In the genomic region with DNA sequence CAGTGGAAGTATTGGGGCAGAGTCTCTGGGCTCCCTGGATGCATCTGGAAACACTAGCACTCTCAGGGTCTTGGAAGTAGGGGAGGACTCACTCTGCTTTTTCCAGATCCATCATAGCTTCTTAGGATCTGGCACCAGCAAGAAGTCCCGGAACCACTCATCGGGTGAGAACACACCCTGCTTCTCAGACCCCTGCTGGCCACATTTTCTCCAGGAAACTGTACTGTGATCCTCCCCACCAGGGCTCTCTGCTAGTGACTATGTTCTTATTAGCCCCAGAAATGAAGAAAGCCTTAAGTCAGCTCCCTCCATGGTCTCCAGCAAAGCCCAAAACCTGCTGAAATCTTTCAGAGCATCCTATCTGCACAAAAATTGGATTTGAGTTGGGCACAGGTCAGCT, we compare ENCODE assay signal across 19 cellular contexts.
"Had no signal": no experiment of that assay in that cellular context is flagged by ENCODE, and none has a peak within 500 bp of the region (broad histone marks: within the 10 kb centered on the region; RNA-seq: fewer than 3 reads in every experiment).

No MANE protein-coding gene starts in this region.

- DNase-seq: colonic mucosa; dermis blood vessel endothelial cell; gastrocnemius medialis; islet precursor cell; mammary epithelial cell; mucosa of descending colon; naive thymus-derived CD8-positive, alpha-beta T cell; psoas muscle; retina; stimulated activated CD4-positive, alpha-beta T cell treated with anti-CD3 and anti-CD28 coated beads, Interleukin-2, amount 100 ng/mL, for 24 hours; stimulated activated CD4-positive, alpha-beta T cell treated with anti-CD3 and anti-CD28 coated beads, Interleukin-4, amount 100 ng/mL, for 4 hours; stimulated activated naive B cell treated with anti-CD40 and anti-IgM and Interleukin-4, amounts not matched to agents 10 μg/mL and 1 μg/mL and 100 μg/mL, for 72 hours; stomach; substantia nigra; transverse colon had no signal

- H3K27me3 Mint-ChIP-seq: naive thymus-derived CD8-positive, alpha-beta T cell; stimulated activated naive B cell treated with anti-CD40 and anti-IgM and Interleukin-4, amounts not matched to agents 10 μg/mL and 1 μg/mL and 100 μg/mL, for 72 hours had no signal

- H3K9me3 ChIP-seq: colonic mucosa, gastrocnemius medialis, mucosa of descending colon, neutrophil, psoas muscle, stomach, thoracic aorta, transverse colon had no signal

- H3K27ac Mint-ChIP-seq: naive thymus-derived CD8-positive, alpha-beta T cell; stimulated activated naive B cell treated with anti-CD40 and anti-IgM and Interleukin-4, amounts not matched to agents 10 μg/mL and 1 μg/mL and 100 μg/mL, for 72 hours had no signal

- H3K4me1 ChIP-seq: colonic mucosa, psoas muscle, transverse colon had no signal

- H3K36me3 Mint-ChIP-seq: naive thymus-derived CD8-positive, alpha-beta T cell; stimulated activated naive B cell treated with anti-CD40 and anti-IgM and Interleukin-4, amounts not matched to agents 10 μg/mL and 1 μg/mL and 100 μg/mL, for 72 hours had no signal

- ATAC-seq: gastrocnemius medialis; left lobe of liver; mucosa of descending colon; naive thymus-derived CD8-positive, alpha-beta T cell; psoas muscle; stimulated activated naive B cell treated with anti-CD40 and anti-IgM and Interleukin-4, amounts not matched to agents 10 μg/mL and 1 μg/mL and 100 μg/mL, for 72 hours had no signal

- H3K36me3 ChIP-seq: colonic mucosa, gastrocnemius medialis, neutrophil, stomach, thoracic aorta, transverse colon had no signal

- H3K27me3 ChIP-seq: colonic mucosa, gastrocnemius medialis, neutrophil, stomach, transverse colon had no signal

- FAIRE-seq: urothelium cell line had no signal

- H3K4me3 Mint-ChIP-seq: naive thymus-derived CD8-positive, alpha-beta T cell; stimulated activated naive B cell treated with anti-CD40 and anti-IgM and Interleukin-4, amounts not matched to agents 10 μg/mL and 1 μg/mL and 100 μg/mL, for 72 hours had no signal

- H3K9me3 Mint-ChIP-seq: naive thymus-derived CD8-positive, alpha-beta T cell; stimulated activated naive B cell treated with anti-CD40 and anti-IgM and Interleukin-4, amounts not matched to agents 10 μg/mL and 1 μg/mL and 100 μg/mL, for 72 hours had no signal

- H3K27ac ChIP-seq: colonic mucosa, gastrocnemius medialis, neutrophil, psoas muscle, stomach, thoracic aorta, transverse colon had no signal

- H3K4me3 ChIP-seq: colonic mucosa, gastrocnemius medialis, mucosa of descending colon, psoas muscle, stomach, thoracic aorta, transverse colon had no signal
